In genomic region chr12:102314821-102315220, GRCh38 we compare ENCODE assay signal across 1 cellular context.
TF ChIP-seq lines count a peak whose summit lies in the region.

No MANE protein-coding gene starts in this region.

TF ChIP-seq in A549, 52 proteins besides CTCF, POLR2A, EP300 and RAD21 (continued from another document):
- TF ChIP-seq PBX3 (IDR thresholded peaks at IDR 0.05) (no peak), HDAC2 (IDR thresholded peaks at IDR 0.05) (no peak), HMGXB4 (CRISPR knock-in tag; IDR thresholded peaks at IDR 0.05; ENCODE audit: borderline replicate concordance) (no peak)
